In the genomic region with DNA sequence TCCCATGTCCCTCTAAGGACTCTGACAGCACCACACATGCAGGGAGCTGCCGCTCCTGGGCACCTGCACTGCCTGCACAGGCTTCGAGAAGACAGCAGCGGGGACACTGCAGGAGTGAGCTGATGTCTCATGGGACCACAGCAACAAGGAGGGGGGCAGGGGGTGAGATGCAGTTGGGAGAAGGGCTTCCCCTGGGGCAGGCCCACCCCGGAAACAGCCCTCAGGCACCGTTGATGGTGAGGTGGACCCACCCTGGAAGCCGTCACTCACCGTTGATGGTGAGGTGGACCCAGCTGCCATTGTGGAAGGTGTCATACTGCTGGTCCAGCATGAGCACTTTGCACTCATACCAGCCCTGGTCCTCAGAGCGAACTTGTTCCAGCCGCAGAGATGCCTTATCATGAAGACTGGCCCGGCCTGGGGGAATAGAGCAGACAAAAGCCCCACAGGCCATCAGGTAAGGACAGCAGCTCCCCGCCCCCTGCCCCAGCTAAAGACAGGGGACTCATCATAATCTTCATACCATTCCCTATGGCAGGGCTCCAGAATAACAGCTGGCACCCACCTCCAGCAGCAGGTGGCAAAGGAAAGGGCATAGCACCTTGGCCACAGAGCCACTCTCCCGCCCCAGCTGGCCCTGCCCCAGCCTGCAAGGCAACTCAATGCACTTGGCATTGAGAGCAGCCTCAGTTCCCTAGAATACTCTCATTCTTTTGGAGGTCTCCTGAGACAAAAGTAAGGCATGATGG, we compare ENCODE assay signal across 14 cellular contexts. TPM values are rescaled to one million over a fixed set of nuclear protein-coding genes. Genes with fewer than 3 reads are reported as not detected.
DNase-seq lines count a peak whose midpoint lies in the region; ATAC-seq lines count a peak whose summit lies in the region.
"Had no signal": no experiment of that assay in that cellular context is flagged by ENCODE, and none has a peak within 500 bp of the region (broad histone marks: within the 10 kb centered on the region; RNA-seq: fewer than 3 reads in every experiment).

No MANE protein-coding gene starts in this region.

- H2AFZ ChIP-seq in neuronal stem cell (ENCODE audit: low read length) = no peak overlapping the region
- H2AFZ ChIP-seq: parathyroid adenoma had no signal

- H3K14ac ChIP-seq in neuronal stem cell (ENCODE audit: low read length) = no peak overlapping the region

- H3K23ac ChIP-seq in neuronal stem cell (ENCODE audit: low read depth, low read length, poor library complexity) = peak overlapping the region; percentile 26

- H3K4me1 ChIP-seq in neuronal stem cell (ENCODE audit: control insufficient read depth in 2 of 2, insufficient read depth in 1 of 2, low read depth in 1 of 2, low read length in 2 of 2) = peaks cover 37 to 38% of the 10 kb centered on the region in 2 donors
- H3K4me1 ChIP-seq: colonic mucosa, foreskin keratinocyte had no signal

- peak overlapping the region; percentile 91 for H3K4me3 Mint-ChIP-seq in activated naive CD4-positive, alpha-beta T cell treated with anti-CD3 and anti-CD28 coated beads, Interleukin-2, amount 50 U/mL, for 24 hours
- H3K4me3 Mint-ChIP-seq in activated naive CD8-positive, alpha-beta T cell = peak overlapping the region; percentile 87

- H3K4ac ChIP-seq in neuronal stem cell (ENCODE audit: low read length) = no peak overlapping the region

- H3K79me1 ChIP-seq in neuronal stem cell (ENCODE audit: low read depth, low read length) = peaks cover 5% of the 10 kb centered on the region

- no peak overlapping the region for H4K8ac ChIP-seq in neuronal stem cell (ENCODE audit: low read depth, low read length)

- H2AK5ac ChIP-seq in neuronal stem cell (ENCODE audit: low read depth, low read length) = peak overlapping the region; percentile 72

- no peak overlapping the region for H3K4me2 ChIP-seq in neuronal stem cell (ENCODE audit: insufficient read depth, low read length, poor library complexity, severe bottlenecking)

- peaks cover 55% of the 10 kb centered on the region for H3K4me1 Mint-ChIP-seq in activated naive CD4-positive, alpha-beta T cell treated with anti-CD3 and anti-CD28 coated beads, Interleukin-2, amount 50 U/mL, for 24 hours
- peaks cover 59% of the 10 kb centered on the region for H3K4me1 Mint-ChIP-seq in activated naive CD8-positive, alpha-beta T cell (ENCODE audit: low read depth)

- H3K9me3 Mint-ChIP-seq in activated naive CD4-positive, alpha-beta T cell treated with anti-CD3 and anti-CD28 coated beads, Interleukin-2, amount 50 U/mL, for 24 hours = no peaks in the 10 kb centered on the region
- no peaks in the 10 kb centered on the region for H3K9me3 Mint-ChIP-seq in activated naive CD8-positive, alpha-beta T cell (ENCODE audit: low read depth)

- H4K91ac ChIP-seq in neuronal stem cell (ENCODE audit: low read depth, low read length, poor library complexity) = no peak overlapping the region

- H2BK5ac ChIP-seq in neuronal stem cell (ENCODE audit: low read length) = no peak overlapping the region

- no peak overlapping the region for H3K9ac ChIP-seq in neuronal stem cell (ENCODE audit: low read depth, low read length, poor library complexity)
- H3K9ac ChIP-seq: parathyroid adenoma had no signal

- H2BK15ac ChIP-seq in neuronal stem cell (ENCODE audit: low read length) = peak overlapping the region; percentile 6

- H2BK12ac ChIP-seq in neuronal stem cell (ENCODE audit: low read length) = no peak overlapping the region

- ATAC-seq in GM18907 (IDR thresholded peaks at IDR 0.05; ENCODE audit: unreplicated experiment) = no peak
- ATAC-seq: HepG2 had no signal

- no peak for DNase-seq in activated naive CD4-positive, alpha-beta T cell (lab: John Stamatoyannopoulos, UW)
- peak; percentile 12 for DNase-seq in NCI-H2196 treated with DMSO at 0.1 percent for 48 hours (lab: John Stamatoyannopoulos, UW; ENCODE audit: unreplicated experiment)
- DNase-seq in neuronal stem cell (ENCODE audit: low spot score) = no peak
- DNase-seq in inferior parietal cortex (ENCODE audit: extremely low spot score) = no peak
- DNase-seq: colonic mucosa, foreskin keratinocyte, lower lobe of right lung, NCI-H1694 had no signal

- H3K27me3 ChIP-seq in neuronal stem cell (ENCODE audit: control insufficient read depth in 3 of 3, insufficient read depth in 3 of 3, low read depth in 1 of 3, low read length in 3 of 3) = no peaks in the 10 kb centered on the region
- H3K27me3 ChIP-seq: colonic mucosa had no signal

- H3K36me3 ChIP-seq in neuronal stem cell (replicated peaks in 1 of 2; ENCODE audit: control insufficient read depth in 2 of 2, insufficient read depth in 2 of 2, low read length in 2 of 2) = no peaks in the 10 kb centered on the region
- H3K36me3 ChIP-seq: colonic mucosa, lower lobe of right lung had no signal

- no peak overlapping the region for H3K27ac ChIP-seq in neuronal stem cell (replicated peaks; ENCODE audit: low read length)
- H3K27ac ChIP-seq: colonic mucosa, foreskin keratinocyte, lower lobe of right lung, parathyroid adenoma, thoracic aorta had no signal

- H3K18ac ChIP-seq in neuronal stem cell (ENCODE audit: low read length) = no peak overlapping the region

- no peak overlapping the region for H3K4me3 ChIP-seq in neuronal stem cell (ENCODE audit: low read length in 2 of 2)
- H3K4me3 ChIP-seq: colonic mucosa, lower lobe of right lung, thoracic aorta had no signal

- H3K27me3 Mint-ChIP-seq in activated naive CD4-positive, alpha-beta T cell treated with anti-CD3 and anti-CD28 coated beads, Interleukin-2, amount 50 U/mL, for 24 hours = no peaks in the 10 kb centered on the region
- no peaks in the 10 kb centered on the region for H3K27me3 Mint-ChIP-seq in activated naive CD8-positive, alpha-beta T cell

- no peak overlapping the region for H2BK120ac ChIP-seq in neuronal stem cell (ENCODE audit: low read depth, low read length)

- no CpG with 5 or more reads among the region's 12 CpGs for WGBS in neuronal stem cell (ENCODE audit: extremely low coverage in 2 of 2, insufficient read length in 2 of 2, insufficient replicate concordance in 1 of 2), 2 donors

- H3K36me3 Mint-ChIP-seq in activated naive CD4-positive, alpha-beta T cell treated with anti-CD3 and anti-CD28 coated beads, Interleukin-2, amount 50 U/mL, for 24 hours = peaks cover 4% of the 10 kb centered on the region
- H3K36me3 Mint-ChIP-seq in activated naive CD8-positive, alpha-beta T cell = peaks cover 13% of the 10 kb centered on the region

- H3K27ac Mint-ChIP-seq in activated naive CD4-positive, alpha-beta T cell treated with anti-CD3 and anti-CD28 coated beads, Interleukin-2, amount 50 U/mL, for 24 hours = peak overlapping the region; percentile 3
- peak overlapping the region; percentile 97 for H3K27ac Mint-ChIP-seq in activated naive CD8-positive, alpha-beta T cell

- no peaks in the 10 kb centered on the region for H3K9me3 ChIP-seq in neuronal stem cell (replicated peaks in 1 of 2; ENCODE audit: control insufficient read depth in 2 of 2, insufficient read depth in 1 of 2, low read depth in 1 of 2, low read length in 2 of 2)
- H3K9me3 ChIP-seq: colonic mucosa, lower lobe of right lung, thoracic aorta had no signal

RNA-seq across cellular contexts. Expression of gene IGSF9B, which starts 12.6 kb away (rescaled TPM):
- polyA plus RNA-seq in neuronal stem cell (2013, experiment 1 of 2) = 3.9 TPM
- 3.8 TPM for polyA plus RNA-seq in neuronal stem cell (2013, experiment 2 of 2)
- polyA plus RNA-seq: HepG2 had no signal
